ENCODE assay signal across 24 cellular contexts in the genomic region with DNA sequence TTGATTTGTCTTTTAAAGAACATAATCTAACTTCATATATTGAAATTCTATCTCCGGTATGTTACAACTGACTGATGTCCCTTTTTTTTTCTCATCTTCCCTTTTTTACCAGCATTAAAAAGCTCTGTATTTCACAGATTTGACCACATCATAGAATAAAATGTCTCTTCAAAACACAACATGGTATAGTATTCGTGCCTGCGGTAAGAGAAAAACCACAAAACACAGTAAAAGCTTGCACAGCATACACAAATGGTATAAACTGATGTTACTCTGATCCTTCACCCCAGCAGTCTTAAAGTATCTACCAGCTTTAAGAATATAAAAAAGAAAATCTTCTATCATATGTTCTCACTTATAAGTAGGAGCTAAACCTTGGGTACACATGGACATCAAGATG.
DNase-seq lines count a peak whose midpoint lies in the region; ATAC-seq and TF ChIP-seq lines count a peak whose summit lies in the region.
"Had no signal": no experiment of that assay in that cellular context is flagged by ENCODE, and none has a peak within 500 bp of the region (broad histone marks: within the 10 kb centered on the region; RNA-seq: fewer than 3 reads in every experiment).

No MANE protein-coding gene starts in this region.

- no peaks in the 10 kb centered on the region for H3K27me3 Mint-ChIP-seq in activated naive CD8-positive, alpha-beta T cell treated with anti-CD3 and anti-CD28 coated beads for 36 hours
- H3K27me3 Mint-ChIP-seq in natural killer cell treated with Interleukin-12 subunit alpha and Interleukin-12 subunit beta and Interleukin-15 and Interleukin-18, amount 100 ng/mL, for 72 hours: no peaks in the 10 kb centered on the region
- H3K27me3 Mint-ChIP-seq: IgD-negative memory B cell had no signal

- peak overlapping the region; percentile 73 for H3K27ac Mint-ChIP-seq in activated naive CD8-positive, alpha-beta T cell treated with anti-CD3 and anti-CD28 coated beads for 36 hours
- peak overlapping the region; percentile 14 to 18 for H3K27ac Mint-ChIP-seq in natural killer cell treated with Interleukin-12 subunit alpha and Interleukin-12 subunit beta and Interleukin-15 and Interleukin-18, amount 100 ng/mL, for 72 hours

- in situ Hi-C loops in GM13977 (cut with MboI; ENCODE audit: low pct_unique_long_range_greater_than_20kb, low sequenced_read_pairs, unreplicated experiment): no loop called here

- peaks cover 44% of the 10 kb centered on the region for H3K36me3 Mint-ChIP-seq in activated naive CD8-positive, alpha-beta T cell treated with anti-CD3 and anti-CD28 coated beads for 36 hours
- peaks cover 36% of the 10 kb centered on the region for H3K36me3 Mint-ChIP-seq in natural killer cell treated with Interleukin-12 subunit alpha and Interleukin-12 subunit beta and Interleukin-15 and Interleukin-18, amount 100 ng/mL, for 72 hours

- peak; percentile 4 for DNase-seq in activated CD8-positive, alpha-beta memory T cell treated with anti-CD3 and anti-CD28 coated beads, Interleukin-2, amount 50 U/mL, for 1 hour (ENCODE audit: extremely low read depth)
- DNase-seq in activated CD8-positive, alpha-beta memory T cell treated with anti-CD3 and anti-CD28 coated beads for 24 hours: no peak
- DNase-seq in MV-4-11 (lab: John Stamatoyannopoulos, UW) (peak; percentile 43), ovary (no peak), caudate nucleus (lab: John Stamatoyannopoulos, UW) (no peak), GM13977 (ENCODE audit: low spot score) (no peak)
- no peak for DNase-seq in activated naive CD8-positive, alpha-beta T cell treated with anti-CD3 and anti-CD28 coated beads for 36 hours
- DNase-seq in natural killer cell treated with Interleukin-12 subunit alpha and Interleukin-12 subunit beta and Interleukin-15 and Interleukin-18, amount 100 ng/mL, for 72 hours (ENCODE audit: low spot score): no peak
- DNase-seq: activated T-cell treated with anti-CD3 and anti-CD28 coated beads, Interleukin-2, amount 50 U/mL, for 1 hour; anterior cingulate cortex; DMS53; left cardiac atrium; MG63; psoas muscle; SJCRH30; stimulated activated CD8-positive, alpha-beta memory T cell treated with anti-CD3 and anti-CD28 coated beads, Interleukin-4, amount 100 ng/mL, for 48 hours; T-helper 9 cell had no signal

- 95 to 98% (median 96%) methylated on average over 3 of the region's 3 CpGs for WGBS in ovary, 3 donors

- H3K36me3 ChIP-seq in ovary: no peaks in the 10 kb centered on the region

- H3K4me3 Mint-ChIP-seq in activated naive CD8-positive, alpha-beta T cell treated with anti-CD3 and anti-CD28 coated beads for 36 hours: no peak overlapping the region
- H3K4me3 Mint-ChIP-seq in natural killer cell treated with Interleukin-12 subunit alpha and Interleukin-12 subunit beta and Interleukin-15 and Interleukin-18, amount 100 ng/mL, for 72 hours: peak overlapping the region; percentile 23
- H3K4me3 Mint-ChIP-seq: CD14-positive monocyte, IgD-negative memory B cell, neural crest cell had no signal

- TF ChIP-seq CTCF in ovary (IDR thresholded peaks at IDR 0.05): no peak
- TF ChIP-seq CTCF in GM13977 (IDR thresholded peaks at IDR 0.05; ENCODE audit: extremely low read depth, insufficient read depth, missing control alignments): no peak

- H3K27ac ChIP-seq in ovary (no peak overlapping the region), caudate nucleus (ENCODE audit: low read depth, low read length) (no peak overlapping the region)
- H3K27ac ChIP-seq: A549, psoas muscle, SJCRH30, skin epidermis, suprapubic skin had no signal

- H3K9me3 Mint-ChIP-seq in activated naive CD8-positive, alpha-beta T cell treated with anti-CD3 and anti-CD28 coated beads for 36 hours: no peaks in the 10 kb centered on the region
- H3K9me3 Mint-ChIP-seq in natural killer cell treated with Interleukin-12 subunit alpha and Interleukin-12 subunit beta and Interleukin-15 and Interleukin-18, amount 100 ng/mL, for 72 hours: no peaks in the 10 kb centered on the region
- H3K9me3 Mint-ChIP-seq: CD14-positive monocyte, IgD-negative memory B cell, neural crest cell had no signal

- peak in 1 of 2 donors; percentile 63 for ATAC-seq in natural killer cell treated with Interleukin-12 subunit alpha and Interleukin-12 subunit beta and Interleukin-15 and Interleukin-18, amount 100 ng/mL, for 72 hours
- ATAC-seq: A549, esophagus mucosa, left cardiac atrium had no signal

- intact Hi-C loops in ovary (cut with DNase I): no loop called here

- no peak for TF ChIP-seq POLR2A in ovary (IDR thresholded peaks at IDR 0.05)

- H3K4me1 ChIP-seq in ovary (ENCODE audit: insufficient read depth): no peaks in the 10 kb centered on the region
- H3K4me1 ChIP-seq: A549, SJCRH30, suprapubic skin had no signal

- no peaks in the 10 kb centered on the region for H3K9me3 ChIP-seq in ovary
- H3K9me3 ChIP-seq: A549, MG63, psoas muscle, SJCRH30, suprapubic skin had no signal

- H3K27me3 ChIP-seq in ovary: no peaks in the 10 kb centered on the region
- H3K27me3 ChIP-seq: MG63, SJCRH30, suprapubic skin had no signal

- no peak overlapping the region for H3K4me3 ChIP-seq in ovary
- H3K4me3 ChIP-seq: A549, MG63, psoas muscle, SJCRH30, skin epidermis, suprapubic skin had no signal

- peaks cover 30% of the 10 kb centered on the region for H3K4me1 Mint-ChIP-seq in activated naive CD8-positive, alpha-beta T cell treated with anti-CD3 and anti-CD28 coated beads for 36 hours
- peaks cover 22 to 31% of the 10 kb centered on the region in 2 donors for H3K4me1 Mint-ChIP-seq in natural killer cell treated with Interleukin-12 subunit alpha and Interleukin-12 subunit beta and Interleukin-15 and Interleukin-18, amount 100 ng/mL, for 72 hours (ENCODE audit: low read depth in 2 of 2)
- H3K4me1 Mint-ChIP-seq: neural crest cell had no signal

- no peak for TF ChIP-seq EP300 in ovary (IDR thresholded peaks at IDR 0.05)

Comparison
In these comparisons a context has a peak if more than half of its experiments do, and no peak if none do; other contexts are left out.
1. DNase-seq: peak in activated CD8-positive, alpha-beta memory T cell treated with anti-CD3 and anti-CD28 coated beads, Interleukin-2, amount 50 U/mL, for 1 hour (single experiment) and MV-4-11 (single experiment); none in activated CD8-positive, alpha-beta memory T cell treated with anti-CD3 and anti-CD28 coated beads for 24 hours (single experiment), activated naive CD8-positive, alpha-beta T cell treated with anti-CD3 and anti-CD28 coated beads for 36 hours (single experiment), natural killer cell treated with Interleukin-12 subunit alpha and Interleukin-12 subunit beta and Interleukin-15 and Interleukin-18, amount 100 ng/mL, for 72 hours (single experiment), ovary (0 of 5), caudate nucleus (0 of 61) and GM13977 (single experiment).